In the genomic region with DNA sequence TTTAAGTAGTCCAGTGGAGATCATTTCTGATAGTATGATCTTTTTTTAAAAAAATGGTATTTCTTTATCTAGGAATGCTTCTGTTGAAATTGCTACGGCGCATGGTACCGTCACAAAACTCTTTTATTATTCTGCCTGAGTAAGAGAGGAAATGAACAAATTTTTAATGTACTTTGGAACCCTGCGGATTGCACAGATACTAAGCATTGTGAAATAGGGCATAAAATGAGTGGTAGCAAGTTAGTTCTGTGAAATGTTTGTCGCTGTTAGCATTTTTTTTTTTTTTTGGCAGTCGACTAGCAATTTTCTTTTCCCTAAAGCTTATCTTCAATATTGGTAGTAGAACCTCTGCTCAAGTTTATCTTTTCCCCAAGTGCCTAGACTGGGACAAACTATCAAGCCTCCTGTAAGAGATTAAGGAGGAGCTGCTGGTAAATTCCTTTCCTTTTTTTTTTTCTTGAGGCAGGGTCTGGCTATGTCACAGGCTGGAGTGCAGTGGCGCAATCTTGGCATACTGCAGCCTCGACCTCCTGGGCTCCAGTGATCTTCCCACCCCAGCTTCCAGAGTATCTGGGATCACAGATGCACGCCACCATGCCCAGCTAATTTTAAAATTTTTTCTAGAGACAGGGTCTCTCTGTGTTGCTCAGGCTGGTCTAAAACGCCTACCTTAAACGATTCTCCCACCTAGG, we compare ENCODE assay signal across 1 cellular context.
TF ChIP-seq lines count a peak whose summit lies in the region.

No MANE protein-coding gene starts in this region.

TF ChIP-seq in SK-N-SH treated with all-trans-retinoic acid at 6 μM for 48 hours, 23 proteins besides CTCF, POLR2A, EP300 and RAD21 (continued from another document):
- TF ChIP-seq, protein P1, sequence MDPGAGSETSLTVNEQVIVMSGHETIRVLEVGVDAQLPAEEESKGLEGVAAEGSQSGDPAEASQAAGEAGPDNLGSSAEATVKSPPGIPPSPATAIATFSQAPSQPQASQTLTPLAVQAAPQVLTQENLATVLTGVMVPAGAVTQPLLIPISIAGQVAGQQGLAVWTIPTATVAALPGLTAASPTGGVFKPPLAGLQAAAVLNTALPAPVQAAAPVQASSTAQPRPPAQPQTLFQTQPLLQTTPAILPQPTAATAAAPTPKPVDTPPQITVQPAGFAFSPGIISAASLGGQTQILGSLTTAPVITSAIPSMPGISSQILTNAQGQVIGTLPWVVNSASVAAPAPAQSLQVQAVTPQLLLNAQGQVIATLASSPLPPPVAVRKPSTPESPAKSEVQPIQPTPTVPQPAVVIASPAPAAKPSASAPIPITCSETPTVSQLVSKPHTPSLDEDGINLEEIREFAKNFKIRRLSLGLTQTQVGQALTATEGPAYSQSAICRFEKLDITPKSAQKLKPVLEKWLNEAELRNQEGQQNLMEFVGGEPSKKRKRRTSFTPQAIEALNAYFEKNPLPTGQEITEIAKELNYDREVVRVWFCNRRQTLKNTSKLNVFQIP (CRISPR knock-in tag; IDR thresholded peaks at IDR 0.05; ENCODE audit: borderline replicate concordance, low read depth): no peak
- TF ChIP-seq ZC3H10 (CRISPR knock-in tag; IDR thresholded peaks at IDR 0.05): no peak
- TF ChIP-seq ESRRG (CRISPR knock-in tag; IDR thresholded peaks at IDR 0.05): no peak
- TF ChIP-seq CSDC2 (CRISPR knock-in tag; IDR thresholded peaks at IDR 0.05): no peak
